In the genomic region with DNA sequence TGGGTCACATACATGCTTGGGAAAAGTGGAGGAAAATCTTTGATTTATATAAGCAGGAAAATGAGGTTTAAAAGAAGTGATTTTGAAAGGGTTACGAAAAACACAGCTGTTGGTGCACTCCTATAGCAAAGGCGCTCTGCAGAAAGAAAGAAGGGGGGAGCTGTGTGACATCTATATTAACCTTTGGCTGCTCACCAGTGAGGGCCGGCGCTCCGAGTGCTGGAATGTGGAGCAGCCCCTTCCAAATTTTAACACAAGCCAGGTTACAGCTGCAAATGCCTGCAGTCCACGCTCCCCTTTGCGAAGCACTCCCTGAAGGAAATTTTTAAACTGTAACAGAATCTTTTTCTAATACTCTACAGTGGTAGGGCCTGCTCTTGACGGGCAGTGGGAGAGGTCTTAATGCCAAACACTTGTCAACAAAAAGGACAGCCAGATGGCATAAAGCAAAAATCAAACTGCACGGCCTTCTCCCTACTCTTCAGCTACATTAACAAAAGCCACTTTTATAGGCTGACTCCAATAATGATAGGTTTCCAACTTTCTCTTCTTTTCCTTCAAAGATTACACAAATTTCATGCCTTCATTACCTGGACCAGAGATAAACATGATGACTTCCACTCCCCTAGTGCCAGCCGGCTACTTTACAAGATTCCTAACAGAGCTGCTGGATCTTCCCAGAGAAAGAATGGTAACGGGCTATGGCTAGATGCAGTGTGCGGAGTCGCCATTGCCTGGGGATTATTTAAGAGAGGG, we compare ENCODE assay signal across 28 cellular contexts. TPM values are rescaled to one million over a fixed set of nuclear protein-coding genes. Genes with fewer than 3 reads are reported as not detected.
DNase-seq lines count a peak whose midpoint lies in the region; FAIRE-seq and TF ChIP-seq lines count a peak whose summit lies in the region.
"Had no signal": no experiment of that assay in that cellular context is flagged by ENCODE, and none has a peak within 500 bp of the region (broad histone marks: within the 10 kb centered on the region; RNA-seq: fewer than 3 reads in every experiment).

No MANE protein-coding gene starts in this region.

- no peak overlapping the region for H3K9ac ChIP-seq in H1 (replicated peaks in 1 of 4; ENCODE audit: extremely low read depth in 1 of 4, low read depth in 3 of 4, low read length in 3 of 4)
- no peak overlapping the region for H3K9ac ChIP-seq in mammary epithelial cell (ENCODE audit: insufficient read depth, low read length)

- H2BK20ac ChIP-seq in H1 (ENCODE audit: low read length): no peak overlapping the region; the same call in 1 of the 2 replicates

- TF ChIP-seq EP300 in H1 (IDR thresholded peaks at IDR 0.05; ENCODE audit: borderline replicate concordance in 1 of 2, low read depth in 2 of 2, low read length in 2 of 2) (no peak), tibial nerve (IDR thresholded peaks at IDR 0.05) (no peak)

- H4K20me1 ChIP-seq in H1 (replicated peaks in 1 of 2; ENCODE audit: control insufficient read depth in 1 of 2, insufficient read depth in 2 of 2, low read length in 2 of 2) (peaks cover 3 to 12% of the 10 kb centered on the region in 2 experiments), mammary epithelial cell (ENCODE audit: insufficient read depth, low read length) (no peaks in the 10 kb centered on the region)

- H3K4me3 ChIP-seq in H1 (ENCODE audit: extremely low read depth in 1 of 4, insufficient read depth in 2 of 4, low read depth in 3 of 4, low read length in 4 of 4) (peak overlapping the region in 1 of 4 experiments; percentile 37; a peak in 2 of 8 replicates), mesodermal cell (ENCODE audit: extremely low read depth, insufficient read depth, low read length, poor library complexity, severe bottlenecking) (no peak overlapping the region), tibial nerve (no peak overlapping the region), mammary epithelial cell (replicated peaks in 1 of 3; ENCODE audit: insufficient read depth in 1 of 3, low read depth in 2 of 3, low read length in 3 of 3) (no peak overlapping the region), small intestine (ENCODE audit: low read depth in 1 of 2, low read length in 2 of 2) (no peak overlapping the region)
- H3K4me3 ChIP-seq: esophagus muscularis mucosa, Peyer's patch, psoas muscle, skin epidermis, thoracic aorta had no signal

- no peak overlapping the region for H3K18ac ChIP-seq in H1 (ENCODE audit: extremely low read depth, low read length)

- peak overlapping the region; percentile 54; the same call in 1 of the 2 replicates for H2BK12ac ChIP-seq in H1 (ENCODE audit: low read depth, low read length)

- H2BK15ac ChIP-seq in H1 (ENCODE audit: low read length): no peak overlapping the region

- H2AFZ ChIP-seq in H1 (ENCODE audit: low read length) (no peak overlapping the region), mammary epithelial cell (ENCODE audit: low read depth, low read length) (no peak overlapping the region)

- H3K79me1 ChIP-seq in H1 (ENCODE audit: low read depth, low read length): no peaks in the 10 kb centered on the region

- DNase-seq in DMS79 treated with DMSO at 0.1 percent for 48 hours (lab: John Stamatoyannopoulos, UW): peak; percentile 41
- DNase-seq in DMS79 (lab: John Stamatoyannopoulos, UW): no peak
- no peak for DNase-seq in H1 (ENCODE audit: low read depth in 1 of 2, low spot score in 2 of 2)
- no peak for DNase-seq in tibial nerve (ENCODE audit: low spot score in 2 of 2)
- no peak for DNase-seq in mammary epithelial cell
- no peak for DNase-seq in frontal cortex (ENCODE audit: low spot score in 2 of 2)
- no peak for DNase-seq in small intestine
- DNase-seq: CD8-positive, alpha-beta T cell; DMS153; effector memory CD4-positive, alpha-beta T cell; GF-D8; NCI-H1092 treated with DMSO at 0.1 percent for 48 hours; NCI-H1930; NCI-H446 treated with DMSO at 0.1 percent for 48 hours; Peyer's patch; psoas muscle; stimulated activated CD4-positive, alpha-beta T cell treated with anti-CD3 and anti-CD28 coated beads, Interleukin-2, amount 100 ng/mL, for 48 hours; stimulated activated naive B cell treated with anti-CD40 and anti-IgM and Interleukin-4, amounts not matched to agents 10 μg/mL and 1 μg/mL and 100 μg/mL, for 72 hours; T-helper 17 cell had no signal

- POLR2A ChIA-PET in H1 (lab: Charles Lee; ENCODE audit: partially characterized antibody): interaction anchor here (0.9 to 1.8 kb wide), 3 partner anchors 9 to 82 kb away, joined by 3 to 5 read pairs (median 5); no protein-coding TSS in a partner anchor

- H3K23ac ChIP-seq in H1 (ENCODE audit: insufficient read length): no peak overlapping the region

- TF ChIP-seq RAD21 in H1 (IDR thresholded peaks at IDR 0.05 in 1 of 2, conservative IDR thresholded peaks at IDR 0.05 in 1 of 2; ENCODE audit: low read depth in 2 of 2, low read length in 2 of 2): no peak

- H4K5ac ChIP-seq in H1 (ENCODE audit: insufficient read length, low read depth, low read length): no peak overlapping the region

- no TSS peak for BruUV-seq in mammary epithelial cell (replicated peaks; lab: Mats Ljungman, UMichigan)

- WGBS in H1 (ENCODE audit: extremely low coverage in 1 of 2, insufficient coverage in 1 of 2, insufficient read length in 1 of 2, insufficient replicate concordance in 2 of 2, low coverage in 1 of 2, low lambda C conversion rate in 2 of 2, missing lambda C conversion rate in 1 of 2), 2 experiments: 47 to 100% methylated on average over 1 to 13 of the region's 13 CpGs
- WGBS in mesodermal cell (ENCODE audit: insufficient coverage in 2 of 2), 2 experiments: 54 to 67% methylated on average over 11 of the region's 13 CpGs
- WGBS in tibial nerve, 2 donors: 38 to 47% methylated on average over 13 of the region's 13 CpGs
- WGBS in mammary epithelial cell (ENCODE audit: low coverage, missing lambda C conversion rate): 90% methylated on average over 12 of the region's 13 CpGs
- WGBS in small intestine, 3 donors: 58 to 86% (median 70%) methylated on average over 13 of the region's 13 CpGs

- no peaks in the 10 kb centered on the region; a peak in 1 of 4 replicates for H3K79me2 ChIP-seq in H1 (ENCODE audit: control insufficient read depth in 1 of 2, insufficient read depth in 2 of 2, low read length in 2 of 2)
- H3K79me2 ChIP-seq in mammary epithelial cell (ENCODE audit: insufficient read depth, low read length): no peaks in the 10 kb centered on the region

- H3K4me1 ChIP-seq in H1 (replicated peaks in 1 of 4; ENCODE audit: control insufficient read depth in 3 of 4, insufficient read depth in 4 of 4, low read length in 3 of 4) (peaks cover 30 to 49% (median 39%) of the 10 kb centered on the region in 4 experiments), mesodermal cell (ENCODE audit: control insufficient read depth, insufficient read depth, low read length, poor library complexity, severe bottlenecking) (peaks cover 12% of the 10 kb centered on the region), tibial nerve (peaks cover 0 to 76% (median 16%) of the 10 kb centered on the region in 4 donors), mammary epithelial cell (ENCODE audit: insufficient read depth, low read length) (peaks cover 5% of the 10 kb centered on the region), small intestine (ENCODE audit: control insufficient read depth in 2 of 2, insufficient read depth in 1 of 2, low read depth in 1 of 2, low read length in 1 of 2) (no peaks in the 10 kb centered on the region)
- H3K4me1 ChIP-seq: psoas muscle had no signal

- in situ Hi-C loops in mammary epithelial cell (cut with MboI; ENCODE audit: low sequenced_read_pairs in 2 of 2): no loop called here

- dilution Hi-C loops in mammary epithelial cell (cut with HindIII; ENCODE audit: low sequenced_read_pairs): loop anchor here (5.0 kb wide), 1 partner anchor 99 kb away; no protein-coding TSS in a partner anchor

- H3K9me3 ChIP-seq in H1 (ENCODE audit: insufficient read depth in 2 of 2, low read depth in 1 of 2, low read length in 1 of 2) (no peaks in the 10 kb centered on the region), mesodermal cell (ENCODE audit: control insufficient read depth, low read length) (no peaks in the 10 kb centered on the region), tibial nerve (no peaks in the 10 kb centered on the region), mammary epithelial cell (replicated peaks; ENCODE audit: insufficient read depth, low read length) (no peaks in the 10 kb centered on the region), small intestine (ENCODE audit: control insufficient read depth, low read depth) (no peaks in the 10 kb centered on the region)
- H3K9me3 ChIP-seq: esophagus muscularis mucosa, Peyer's patch, psoas muscle, thoracic aorta had no signal

- no peak overlapping the region for H3K4ac ChIP-seq in H1 (replicated peaks; ENCODE audit: insufficient read length, low read depth, low read length)

- CTCF ChIA-PET in H1 (lab: Charles Lee; ENCODE audit: partially characterized antibody): interaction anchor here (0.7 to 4.3 kb wide), 18 partner anchors 9 to 170 kb away, joined by 3 to 33 read pairs (median 3); partner anchors contain the start of gene SPO11
- CTCF ChIA-PET in mammary epithelial cell (lab: Charles Lee; ENCODE audit: low non-redundant PET): no interaction called here

- H3K27ac ChIP-seq in H1 (ENCODE audit: low read depth, low read length) (no peak overlapping the region), mesodermal cell (ENCODE audit: low read depth, low read length, severe bottlenecking) (peak overlapping the region; percentile 37), tibial nerve (peak overlapping the region; percentile 17 to 90 (median 70)), mammary epithelial cell (ENCODE audit: insufficient read depth, low read depth, low read length) (no peak overlapping the region), small intestine (ENCODE audit: low read depth in 1 of 2, low read length in 1 of 2) (no peak overlapping the region)
- H3K27ac ChIP-seq: 22Rv1, psoas muscle, skin epidermis, thoracic aorta had no signal

- peaks cover 18 to 70% (median 67%) of the 10 kb centered on the region in 4 experiments for H3K27me3 ChIP-seq in H1 (replicated peaks in 1 of 4; ENCODE audit: control insufficient read depth in 3 of 4, extremely low read depth in 1 of 4, insufficient read depth in 3 of 4, low read length in 3 of 4)
- H3K27me3 ChIP-seq in tibial nerve: peaks cover 0 to 50% of the 10 kb centered on the region in 2 donors
- peaks cover 36% of the 10 kb centered on the region for H3K27me3 ChIP-seq in mammary epithelial cell (ENCODE audit: insufficient read depth, low read length)
- H3K27me3 ChIP-seq in small intestine (ENCODE audit: control insufficient read depth in 2 of 2, insufficient read depth in 2 of 2, low read length in 2 of 2): peaks cover 15 to 18% of the 10 kb centered on the region in 2 donors

- no peak overlapping the region for H3K14ac ChIP-seq in H1 (ENCODE audit: insufficient read length)

- no peak overlapping the region for H2AK5ac ChIP-seq in H1 (ENCODE audit: low read depth, low read length)

- no peaks in the 10 kb centered on the region for H3K36me3 ChIP-seq in H1 (ENCODE audit: control insufficient read depth in 2 of 4, insufficient read depth in 4 of 4, low read length in 3 of 4)
- no peaks in the 10 kb centered on the region for H3K36me3 ChIP-seq in mesodermal cell (ENCODE audit: control insufficient read depth, insufficient read depth, low read length)
- H3K36me3 ChIP-seq in tibial nerve: no peaks in the 10 kb centered on the region
- H3K36me3 ChIP-seq in mammary epithelial cell (ENCODE audit: insufficient read depth, low read length): no peaks in the 10 kb centered on the region
- H3K36me3 ChIP-seq in small intestine (ENCODE audit: control insufficient read depth in 2 of 2, insufficient read depth in 2 of 2, low read length in 2 of 2): no peaks in the 10 kb centered on the region
- H3K36me3 ChIP-seq: esophagus muscularis mucosa, Peyer's patch, thoracic aorta had no signal

- no peak overlapping the region for H4K8ac ChIP-seq in H1 (ENCODE audit: extremely low read depth, insufficient read depth, low read length)

- TF ChIP-seq POLR2A in H1 (IDR thresholded peaks at IDR 0.05; ENCODE audit: control extremely low read depth in 1 of 2, low read depth in 2 of 2, low read length in 2 of 2): no peak
- no peak for TF ChIP-seq POLR2A in tibial nerve (IDR thresholded peaks at IDR 0.05)

- H4K91ac ChIP-seq in H1 (replicated peaks; ENCODE audit: insufficient read length, low read length): no peak overlapping the region

- H2BK5ac ChIP-seq in H1 (ENCODE audit: low read depth, low read length): no peak overlapping the region

- H3K56ac ChIP-seq in H1 (replicated peaks; ENCODE audit: insufficient read length, low read depth, low read length): no peak overlapping the region

- H3K4me2 ChIP-seq in H1 (ENCODE audit: insufficient read depth in 1 of 2, low read depth in 2 of 2, low read length in 2 of 2) (peak overlapping the region; percentile 39 to 71; a peak in 2 of 4 replicates), mammary epithelial cell (ENCODE audit: insufficient read depth, low read depth, low read length) (no peak overlapping the region)

- TF ChIP-seq CTCF in H1 (IDR thresholded peaks at IDR 0.05; ENCODE audit: control extremely low read depth in 1 of 3, insufficient read depth in 1 of 3, low read depth in 1 of 3, low read length in 3 of 3) (no peak), tibial nerve (IDR thresholded peaks at IDR 0.05) (no peak), mammary epithelial cell (conservative IDR thresholded peaks at IDR 0.05 in 1 of 2, IDR thresholded peaks at IDR 0.05 in 1 of 2; ENCODE audit: extremely low read depth in 1 of 2, insufficient read depth in 1 of 2, low read depth in 1 of 2, low read length in 2 of 2) (no peak)

- intact Hi-C loops in mammary epithelial cell (cut with micrococcal nuclease): no loop called here

- H2BK120ac ChIP-seq in H1 (replicated peaks; ENCODE audit: low read depth, low read length): peak overlapping the region; percentile 38

- H3K23me2 ChIP-seq in H1 (ENCODE audit: low read depth, low read length): peaks cover 19% of the 10 kb centered on the region; the same call in 1 of the 2 replicates

- FAIRE-seq in H1 (lab: Jason Lieb, UNC) (peak; percentile 19), frontal cortex (lab: Jason Lieb, UNC) (no peak), small intestine (lab: Jason Lieb, UNC) (no peak)

RNA-seq across cellular contexts. Expression of gene BMP7, which starts 4.8 kb away (rescaled TPM):
- 7.2 and 9.2 TPM in 2 replicates for total RNA-seq in H1 (2021; fragmentation: NEBNext Ultra II Directional; extraction: Animal tissue kit (Norgen Biotek cat#: 25700))
- 14.7 and 29.5 TPM in 2 replicates for polyA plus RNA-seq in H1 (2011; rRNA removed)
- 19.0 TPM for polyA plus RNA-seq in H1 (2011; cell fraction: cytosol; rRNA removed)
- 26.5 TPM for polyA plus RNA-seq in H1 (2011; cell fraction: nucleus; rRNA removed)
- 4.3 to 11.0 TPM (median 8.6 TPM) in 4 replicates for polyA plus RNA-seq in H1 (2012, experiment 1 of 2)
- polyA plus RNA-seq in H1 (2012, experiment 2 of 2): 4.3 TPM
- 8.0 TPM for polyA plus RNA-seq in H1 (2013, experiment 1 of 2)
- 9.6 TPM for polyA plus RNA-seq in H1 (2013, experiment 2 of 2)
- 6.7 and 12.4 TPM in 2 replicates for polyA minus RNA-seq in H1 (2011; rRNA and poly(A)+ RNA removed)
- 14.2 TPM for polyA minus RNA-seq in H1 (2011; cell fraction: cytosol; rRNA and poly(A)+ RNA removed)
- polyA minus RNA-seq in H1 (2011; cell fraction: nucleus; rRNA and poly(A)+ RNA removed): 13.2 TPM
- 4.6 TPM for polyA plus RNA-seq in mesodermal cell (2013, experiment 1 of 2)
- 3.0 TPM for polyA plus RNA-seq in mesodermal cell (2013, experiment 2 of 2)
- total RNA-seq in tibial nerve: 10 to 100 TPM; 11.7 to 14.2 (median 13.4) TPM
- 1 to 10 TPM in 1 of 2 donors, not detected in 1; 2.0 TPM for total RNA-seq in mammary epithelial cell
- polyA plus RNA-seq in mammary epithelial cell: not detected
- not detected for polyA minus RNA-seq in mammary epithelial cell
- total RNA-seq in frontal cortex: 9.4 TPM
- polyA plus RNA-seq in small intestine: under 1 TPM in 1 of 3 donors, not detected in 2; 0.92 TPM
- total RNA-seq: activated naive CD4-positive, alpha-beta T cell treated with anti-CD3 and anti-CD28 coated beads, Interleukin-2, amount 50 U/mL, for 72 hours; activated T-helper 17 cell treated with anti-CD3 and anti-CD28 coated beads, Interleukin-2, amount 50 U/mL, for 72 hours; CD8-positive, alpha-beta T cell; glomerular endothelial cell; mononuclear cell; psoas muscle; T-helper 17 cell had no signal

Comparison
In these comparisons a context has a peak if more than half of its experiments do, and no peak if none do; other contexts are left out.
1. H3K27ac ChIP-seq: peak in mesodermal cell (single experiment) and tibial nerve (4 of 4); none in H1 (single experiment), mammary epithelial cell (single experiment) and small intestine (0 of 2).